9 cellular contexts compared by ENCODE assay signal in the genomic region with DNA sequence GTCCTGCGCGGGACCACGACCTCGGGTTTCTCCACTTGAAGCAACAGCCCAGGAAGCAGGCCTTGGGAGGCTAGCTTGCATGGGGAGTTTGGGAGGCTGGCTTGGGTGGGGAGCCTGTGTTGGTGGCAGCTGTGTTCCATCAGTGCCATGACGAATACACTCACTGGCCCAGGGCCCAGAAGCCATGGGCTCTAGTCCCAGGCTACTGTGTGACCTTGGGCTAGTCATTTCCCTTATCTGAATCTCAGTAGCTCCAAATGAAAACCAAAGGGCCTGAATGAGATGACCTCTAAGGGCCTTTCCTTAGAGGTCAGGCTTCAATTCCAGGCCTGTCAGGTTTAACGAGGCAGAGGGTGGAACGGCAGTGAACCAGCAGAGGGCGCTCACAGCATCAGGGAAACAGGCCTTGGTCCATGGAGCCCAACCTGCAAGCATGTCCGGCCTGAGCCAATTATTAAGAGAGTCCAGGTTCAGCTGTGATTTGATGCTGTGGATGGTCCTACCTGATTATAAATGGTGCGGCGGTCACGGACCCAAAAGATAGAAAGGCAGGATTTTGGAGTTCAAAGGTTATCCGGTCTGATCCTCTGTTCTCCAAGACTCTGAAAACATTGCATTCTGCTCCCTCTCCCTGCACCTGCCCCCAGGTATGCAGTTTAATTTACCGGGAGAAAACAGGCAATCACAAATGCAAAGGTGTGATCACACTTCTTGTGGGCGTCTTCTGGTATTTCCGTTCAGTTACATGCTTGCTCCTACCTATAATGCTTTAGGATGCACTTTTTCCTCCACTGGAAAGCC. TPM values are rescaled to one million over a fixed set of nuclear protein-coding genes. Genes with fewer than 3 reads are reported as not detected.
DNase-seq lines count a peak whose midpoint lies in the region; ATAC-seq and TF ChIP-seq lines count a peak whose summit lies in the region.
"Had no signal": no experiment of that assay in that cellular context is flagged by ENCODE, and none has a peak within 500 bp of the region (broad histone marks: within the 10 kb centered on the region; RNA-seq: fewer than 3 reads in every experiment).

No MANE protein-coding gene starts in this region.

- peaks cover 7% of the 10 kb centered on the region for H3K27me3 Mint-ChIP-seq in activated CD4-positive, alpha-beta T cell treated with anti-CD3 and anti-CD28 coated beads, Interleukin-2, amount 10 ng/mL, durations not matched to agents 24 days and 14 days

- TF ChIP-seq RAD21 in neural cell (conservative IDR thresholded peaks at IDR 0.05) = no peak

- no peaks in the 10 kb centered on the region for H3K36me3 ChIP-seq in neural cell (ENCODE audit: insufficient read depth, low read length)
- H3K36me3 ChIP-seq in uterus = no peaks in the 10 kb centered on the region

- no peak overlapping the region for H3K4me2 ChIP-seq in neural cell (ENCODE audit: low read length)

- H3K9me3 ChIP-seq in neural cell (ENCODE audit: low read length) (no peaks in the 10 kb centered on the region), uterus (no peaks in the 10 kb centered on the region)

- H3K36me3 Mint-ChIP-seq in activated CD4-positive, alpha-beta T cell treated with anti-CD3 and anti-CD28 coated beads, Interleukin-2, amount 10 ng/mL, durations not matched to agents 24 days and 14 days (ENCODE audit: low read depth) = no peaks in the 10 kb centered on the region

- no peaks in the 10 kb centered on the region for H3K27me3 ChIP-seq in neural cell (ENCODE audit: insufficient read depth, low read depth, low read length)
- no peaks in the 10 kb centered on the region for H3K27me3 ChIP-seq in uterus

- H3K27ac Mint-ChIP-seq in activated CD4-positive, alpha-beta T cell treated with anti-CD3 and anti-CD28 coated beads, Interleukin-2, amount 10 ng/mL, durations not matched to agents 24 days and 14 days = no peak overlapping the region
- H3K27ac Mint-ChIP-seq: naive thymus-derived CD4-positive, alpha-beta T cell had no signal

- no peak overlapping the region for H3K4me3 ChIP-seq in epithelial cell of esophagus (ENCODE audit: low read length)
- no peak overlapping the region for H3K4me3 ChIP-seq in neural cell (ENCODE audit: low read length)
- no peak overlapping the region for H3K4me3 ChIP-seq in uterus

- no peaks in the 10 kb centered on the region for H4K20me1 ChIP-seq in neural cell (ENCODE audit: insufficient read depth)

- no peaks in the 10 kb centered on the region for H3K79me2 ChIP-seq in neural cell (replicated peaks; ENCODE audit: insufficient read depth, low read length)

- DNase-seq in AG08396 (ENCODE audit: low spot score) (peak; percentile 29), GM13976 (ENCODE audit: low spot score) (peak; percentile 81), NCI-H2029 treated with DMSO at 0.1 percent for 48 hours (lab: John Stamatoyannopoulos, UW) (peak; percentile 27), epithelial cell of esophagus (ENCODE audit: low read depth) (peak; percentile 75), uterus (no peak)
- DNase-seq in activated CD4-positive, alpha-beta T cell treated with anti-CD3 and anti-CD28 coated beads, Interleukin-2, amount 10 ng/mL, durations not matched to agents 24 days and 14 days = peak; percentile 90

- H3K9me3 Mint-ChIP-seq in activated CD4-positive, alpha-beta T cell treated with anti-CD3 and anti-CD28 coated beads, Interleukin-2, amount 10 ng/mL, durations not matched to agents 24 days and 14 days = no peaks in the 10 kb centered on the region

- no peak overlapping the region for H3K4me3 Mint-ChIP-seq in activated CD4-positive, alpha-beta T cell treated with anti-CD3 and anti-CD28 coated beads, Interleukin-2, amount 10 ng/mL, durations not matched to agents 24 days and 14 days
- H3K4me3 Mint-ChIP-seq: naive thymus-derived CD4-positive, alpha-beta T cell had no signal

- H3K4me1 Mint-ChIP-seq in activated CD4-positive, alpha-beta T cell treated with anti-CD3 and anti-CD28 coated beads, Interleukin-2, amount 10 ng/mL, durations not matched to agents 24 days and 14 days = peaks cover 14% of the 10 kb centered on the region

- no peak overlapping the region for H3K27ac ChIP-seq in neural cell (ENCODE audit: low read length)
- no peak overlapping the region for H3K27ac ChIP-seq in uterus

- ATAC-seq in HG02759 (IDR thresholded peaks at IDR 0.05; ENCODE audit: unreplicated experiment) = peak; percentile 86
- ATAC-seq: naive thymus-derived CD4-positive, alpha-beta T cell had no signal

- H3F3A ChIP-seq in neural cell (ENCODE audit: insufficient read depth, low read length, poor library complexity, severe bottlenecking) = no peaks in the 10 kb centered on the region

- H3K9me2 ChIP-seq in neural cell (ENCODE audit: insufficient read depth, low read length) = no peaks in the 10 kb centered on the region

- TF ChIP-seq EP300 in neural cell (conservative IDR thresholded peaks at IDR 0.05; ENCODE audit: poor library complexity, severe bottlenecking) = no peak

- no peak for TF ChIP-seq POLR2A in uterus (IDR thresholded peaks at IDR 0.05)

- no peak overlapping the region for H3K9ac ChIP-seq in neural cell (ENCODE audit: low read length)

- intact Hi-C loops in activated CD4-positive, alpha-beta T cell treated with anti-CD3 and anti-CD28 coated beads, Interleukin-2, amount 10 ng/mL, durations not matched to agents 24 days and 14 days (cut with micrococcal nuclease) = loop anchor here (1.0 kb wide), 2 partner anchors 27 to 78 kb away; no protein-coding TSS in a partner anchor
- intact Hi-C loops in uterus (cut with DNase I; ENCODE audit: low total_unique reads) = no loop called here

- TF ChIP-seq CTCF in GM13976 (IDR thresholded peaks at IDR 0.05; ENCODE audit: borderline replicate concordance, control extremely low read depth, extremely low read depth, insufficient read depth, missing control alignments) = peak; percentile 89
- TF ChIP-seq CTCF in epithelial cell of esophagus (IDR thresholded peaks at IDR 0.05; ENCODE audit: insufficient read depth, low read depth, low read length, missing control alignments) = peak; percentile 82
- TF ChIP-seq CTCF in neural cell (IDR thresholded peaks at IDR 0.05; ENCODE audit: poor library complexity, severe bottlenecking) = peak; percentile 21
- TF ChIP-seq CTCF in uterus (IDR thresholded peaks at IDR 0.05) = peak in 1 of 4 experiments; percentile 31

- in situ Hi-C loops in GM13976 (cut with MboI; ENCODE audit: low sequenced_read_pairs, unreplicated experiment) = no loop called here

- no peaks in the 10 kb centered on the region for H3K4me1 ChIP-seq in uterus

- H2AFZ ChIP-seq in neural cell (ENCODE audit: low read depth, low read length) = no peak overlapping the region

TF ChIP-seq in neural cell, 6 proteins besides CTCF, POLR2A, EP300 and RAD21:
- no peak for TF ChIP-seq EZH2 (IDR thresholded peaks at IDR 0.05; ENCODE audit: borderline replicate concordance, insufficient read depth, low read length, poor library complexity, severe bottlenecking)
- TF ChIP-seq SMC3 (conservative IDR thresholded peaks at IDR 0.05; ENCODE audit: poor library complexity) = no peak
- TF ChIP-seq POLR2AphosphoS5 (IDR thresholded peaks at IDR 0.05) = no peak
- no peak for TF ChIP-seq TAF1 (IDR thresholded peaks at IDR 0.05; ENCODE audit: low read depth)
- TF ChIP-seq, protein P1, sequence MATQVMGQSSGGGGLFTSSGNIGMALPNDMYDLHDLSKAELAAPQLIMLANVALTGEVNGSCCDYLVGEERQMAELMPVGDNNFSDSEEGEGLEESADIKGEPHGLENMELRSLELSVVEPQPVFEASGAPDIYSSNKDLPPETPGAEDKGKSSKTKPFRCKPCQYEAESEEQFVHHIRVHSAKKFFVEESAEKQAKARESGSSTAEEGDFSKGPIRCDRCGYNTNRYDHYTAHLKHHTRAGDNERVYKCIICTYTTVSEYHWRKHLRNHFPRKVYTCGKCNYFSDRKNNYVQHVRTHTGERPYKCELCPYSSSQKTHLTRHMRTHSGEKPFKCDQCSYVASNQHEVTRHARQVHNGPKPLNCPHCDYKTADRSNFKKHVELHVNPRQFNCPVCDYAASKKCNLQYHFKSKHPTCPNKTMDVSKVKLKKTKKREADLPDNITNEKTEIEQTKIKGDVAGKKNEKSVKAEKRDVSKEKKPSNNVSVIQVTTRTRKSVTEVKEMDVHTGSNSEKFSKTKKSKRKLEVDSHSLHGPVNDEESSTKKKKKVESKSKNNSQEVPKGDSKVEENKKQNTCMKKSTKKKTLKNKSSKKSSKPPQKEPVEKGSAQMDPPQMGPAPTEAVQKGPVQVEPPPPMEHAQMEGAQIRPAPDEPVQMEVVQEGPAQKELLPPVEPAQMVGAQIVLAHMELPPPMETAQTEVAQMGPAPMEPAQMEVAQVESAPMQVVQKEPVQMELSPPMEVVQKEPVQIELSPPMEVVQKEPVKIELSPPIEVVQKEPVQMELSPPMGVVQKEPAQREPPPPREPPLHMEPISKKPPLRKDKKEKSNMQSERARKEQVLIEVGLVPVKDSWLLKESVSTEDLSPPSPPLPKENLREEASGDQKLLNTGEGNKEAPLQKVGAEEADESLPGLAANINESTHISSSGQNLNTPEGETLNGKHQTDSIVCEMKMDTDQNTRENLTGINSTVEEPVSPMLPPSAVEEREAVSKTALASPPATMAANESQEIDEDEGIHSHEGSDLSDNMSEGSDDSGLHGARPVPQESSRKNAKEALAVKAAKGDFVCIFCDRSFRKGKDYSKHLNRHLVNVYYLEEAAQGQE (IDR thresholded peaks at IDR 0.05; ENCODE audit: borderline replicate concordance) = no peak
- TF ChIP-seq MXI1 (conservative IDR thresholded peaks at IDR 0.05; ENCODE audit: poor library complexity, severe bottlenecking) = no peak

RNA-seq across cellular contexts. Expression of gene PTPN5, which starts 15.9 kb away (rescaled TPM):
- total RNA-seq in activated CD4-positive, alpha-beta T cell treated with anti-CD3 and anti-CD28 coated beads, Interleukin-2, amount 10 ng/mL, durations not matched to agents 24 days and 14 days = not detected in 2 replicates
- 122 and 151 TPM in 2 replicates for polyA plus RNA-seq in neural cell
- 82.7 and 94.0 TPM in 2 replicates for polyA minus RNA-seq in neural cell
- 1 to 10 TPM in 2 of 4 donors, under 1 TPM in 2; under 0.01 to 3.2 (median 0.79) TPM for total RNA-seq in uterus
- total RNA-seq: naive thymus-derived CD4-positive, alpha-beta T cell had no signal
- polyA plus RNA-seq: naive thymus-derived CD4-positive, alpha-beta T cell had no signal

RNA-seq across cellular contexts. Expression of gene IGSF22, which starts 49.7 kb away (rescaled TPM):
- total RNA-seq in activated CD4-positive, alpha-beta T cell treated with anti-CD3 and anti-CD28 coated beads, Interleukin-2, amount 10 ng/mL, durations not matched to agents 24 days and 14 days = 0.31 TPM in 1 of 2 replicates, not detected in the other
- 0.68 and 0.90 TPM in 2 replicates for polyA plus RNA-seq in neural cell
- 0.24 and 0.35 TPM in 2 replicates for polyA minus RNA-seq in neural cell
- total RNA-seq in uterus = 1 to 10 TPM in 1 of 4 donors, not detected in 3; 1.0 TPM

Comparison
In these comparisons a context has a peak if more than half of its experiments do, and no peak if none do; other contexts are left out.
1. DNase-seq: peak in AG08396 (single experiment), GM13976 (single experiment), NCI-H2029 treated with DMSO at 0.1 percent for 48 hours (single experiment), activated CD4-positive, alpha-beta T cell treated with anti-CD3 and anti-CD28 coated beads, Interleukin-2, amount 10 ng/mL, durations not matched to agents 24 days and 14 days (single experiment) and epithelial cell of esophagus (single experiment); none in uterus (0 of 2).